19 cellular contexts compared by ENCODE assay signal in the genomic region with DNA sequence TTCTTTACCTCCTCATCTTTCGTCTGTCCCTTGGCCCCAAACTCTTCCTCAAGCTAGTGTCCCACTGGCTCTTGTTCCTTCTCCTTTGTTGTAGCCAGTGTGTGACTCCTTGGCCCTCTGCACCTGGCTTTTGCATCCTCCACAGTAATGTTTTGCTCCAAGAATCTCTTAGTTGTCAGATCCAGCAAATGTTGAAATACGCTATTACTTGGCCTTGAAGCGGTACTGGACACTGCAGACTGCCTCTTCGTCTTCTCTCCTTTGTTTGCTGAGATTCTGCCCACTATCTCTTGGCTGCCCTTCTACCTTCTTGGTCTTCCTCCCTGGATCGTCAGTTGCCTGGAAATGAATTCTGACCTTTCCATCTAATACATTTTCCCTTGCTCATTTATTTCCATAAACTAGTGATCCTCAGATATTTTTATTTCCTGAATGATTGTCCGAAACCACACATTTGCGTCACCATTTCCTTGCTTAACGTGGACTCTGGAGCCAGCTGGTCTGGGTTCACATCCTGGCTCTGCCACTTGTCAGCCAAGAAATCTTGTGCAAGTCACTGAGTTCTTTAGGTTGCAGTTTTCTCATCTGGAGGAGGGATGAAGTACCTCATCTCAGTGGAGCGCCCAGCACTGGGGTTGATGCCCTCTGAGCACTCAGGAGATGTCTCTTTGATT.
A peak's percentile ranks its signal among the peaks of the same experiment; 100 is the strongest.
DNase-seq lines count a peak whose midpoint lies in the region; ATAC-seq and TF ChIP-seq lines count a peak whose summit lies in the region.
"Had no signal": no experiment of that assay in that cellular context is flagged by ENCODE, and none has a peak within 500 bp of the region (broad histone marks: within the 10 kb centered on the region; RNA-seq: fewer than 3 reads in every experiment).

No MANE protein-coding gene starts in this region.

- CTCF ChIA-PET in MCF 10A (lab: Yijun Ruan, JAX): interaction anchor here (0.6 to 2.7 kb wide), 3 partner anchors 11 to 236 kb away, joined by 3 to 9 read pairs (median 3); no protein-coding TSS in a partner anchor
- CTCF ChIA-PET in mammary epithelial cell (lab: Charles Lee; ENCODE audit: low non-redundant PET): interaction anchor here (1.9 kb wide), 1 partner anchor 235 kb away, joined by 13 read pairs; no protein-coding TSS in a partner anchor

- peaks cover 16% of the 10 kb centered on the region for H3K9me3 Mint-ChIP-seq in MCF 10A (ENCODE audit: unreplicated experiment)

- ATAC-seq in upper lobe of right lung (peak; percentile 23), GM19455 (IDR thresholded peaks at IDR 0.05; ENCODE audit: unreplicated experiment) (no peak)
- ATAC-seq: T-helper 17 cell had no signal

- 93% methylated on average over 8 of the region's 9 CpGs for WGBS in mammary epithelial cell (ENCODE audit: low coverage, missing lambda C conversion rate)
- WGBS in suprapubic skin: 81% methylated on average over 9 of the region's 9 CpGs

- H3K4me3 ChIP-seq in mammary epithelial cell (replicated peaks in 1 of 3; ENCODE audit: insufficient read depth in 1 of 3, low read depth in 2 of 3, low read length in 3 of 3) (no peak overlapping the region), fibroblast of mammary gland (ENCODE audit: control insufficient read depth, low read depth, low read length) (no peak overlapping the region), osteoblast (ENCODE audit: insufficient read depth, low read length) (no peak overlapping the region), upper lobe of right lung (no peak overlapping the region), suprapubic skin (no peak overlapping the region)
- H3K4me3 ChIP-seq: colonic mucosa, testis had no signal

- H3K27ac Mint-ChIP-seq in MCF 10A (ENCODE audit: low read depth, unreplicated experiment): no peak overlapping the region
- H3K27ac Mint-ChIP-seq: activated B cell treated with CpG ODN at 0.5 μM for 24 hours; activated T-helper 2 cell treated with anti-CD3 and anti-CD28 coated beads, Interferon-gamma antibody, Interleukin-2, Interleukin-4, amounts not matched to agents 10 μg/mL and 5 μg/mL and 100 μg/mL, durations not matched to agents 14 hours and 24 hours and 36 hours; CD4-positive, alpha-beta memory T cell; IgD-negative memory B cell; T-helper 17 cell had no signal

- H3K79me2 ChIP-seq in mammary epithelial cell (ENCODE audit: insufficient read depth, low read length) (no peaks in the 10 kb centered on the region), osteoblast (ENCODE audit: insufficient read depth, low read length) (no peaks in the 10 kb centered on the region)

- H3K4me1 ChIP-seq in mammary epithelial cell (ENCODE audit: insufficient read depth, low read length) (no peaks in the 10 kb centered on the region), osteoblast (ENCODE audit: insufficient read depth, low read length) (no peaks in the 10 kb centered on the region), upper lobe of right lung (no peaks in the 10 kb centered on the region), suprapubic skin (no peaks in the 10 kb centered on the region)
- H3K4me1 ChIP-seq: colonic mucosa had no signal

- H3K36me3 ChIP-seq in mammary epithelial cell (ENCODE audit: insufficient read depth, low read length) (no peaks in the 10 kb centered on the region), osteoblast (ENCODE audit: insufficient read depth, low read length) (no peaks in the 10 kb centered on the region), upper lobe of right lung (no peaks in the 10 kb centered on the region), suprapubic skin (peaks cover 3% of the 10 kb centered on the region)
- H3K36me3 ChIP-seq: colonic mucosa had no signal

- H3K9me3 ChIP-seq in mammary epithelial cell (replicated peaks; ENCODE audit: insufficient read depth, low read length) (no peaks in the 10 kb centered on the region), osteoblast (ENCODE audit: low read depth, low read length) (no peaks in the 10 kb centered on the region), upper lobe of right lung (no peaks in the 10 kb centered on the region), suprapubic skin (no peaks in the 10 kb centered on the region)
- H3K9me3 ChIP-seq: colonic mucosa, testis had no signal

- H4K20me1 ChIP-seq in mammary epithelial cell (ENCODE audit: insufficient read depth, low read length): no peaks in the 10 kb centered on the region
- no peaks in the 10 kb centered on the region for H4K20me1 ChIP-seq in osteoblast (ENCODE audit: insufficient read depth, low read length)

- H3K9ac ChIP-seq in mammary epithelial cell (ENCODE audit: insufficient read depth, low read length): no peak overlapping the region

- H3K27me3 ChIP-seq in mammary epithelial cell (ENCODE audit: insufficient read depth, low read length): no peaks in the 10 kb centered on the region
- no peaks in the 10 kb centered on the region for H3K27me3 ChIP-seq in osteoblast (ENCODE audit: insufficient read depth, low read length)
- no peaks in the 10 kb centered on the region for H3K27me3 ChIP-seq in upper lobe of right lung
- no peaks in the 10 kb centered on the region for H3K27me3 ChIP-seq in suprapubic skin
- H3K27me3 ChIP-seq: colonic mucosa, testis had no signal

- H3K27me3 Mint-ChIP-seq in MCF 10A (ENCODE audit: insufficient read depth, unreplicated experiment): no peaks in the 10 kb centered on the region

- dilution Hi-C loops in mammary epithelial cell (cut with HindIII; ENCODE audit: low sequenced_read_pairs): no loop called here

- peaks cover 9% of the 10 kb centered on the region for H3K4me1 Mint-ChIP-seq in MCF 10A (ENCODE audit: insufficient read depth, unreplicated experiment)
- H3K4me1 Mint-ChIP-seq: CD4-positive, alpha-beta memory T cell; IgD-negative memory B cell; T-helper 17 cell had no signal

- no peak for TF ChIP-seq EP300 in suprapubic skin (IDR thresholded peaks at IDR 0.05)

- TF ChIP-seq CTCF in MCF 10A (IDR thresholded peaks at IDR 0.05; ENCODE audit: unreplicated experiment) (no peak), mammary epithelial cell (conservative IDR thresholded peaks at IDR 0.05 in 1 of 2, IDR thresholded peaks at IDR 0.05 in 1 of 2; ENCODE audit: extremely low read depth in 1 of 2, insufficient read depth in 1 of 2, low read depth in 1 of 2, low read length in 2 of 2) (no peak), fibroblast of mammary gland (conservative IDR thresholded peaks at IDR 0.05; ENCODE audit: control insufficient read depth, insufficient read depth, low read depth, low read length) (no peak), osteoblast (IDR thresholded peaks at IDR 0.05; ENCODE audit: extremely low read depth, low read depth, low read length) (no peak), upper lobe of right lung (IDR thresholded peaks at IDR 0.05) (no peak), suprapubic skin (IDR thresholded peaks at IDR 0.05) (no peak)

- intact Hi-C loops in MCF 10A (cut with micrococcal nuclease) (loop anchor here (2.0 to 5.0 kb wide), 2 partner anchors 235 to 440 kb away; a partner anchor contains a TSS), mammary epithelial cell (cut with micrococcal nuclease) (no loop called here), upper lobe of right lung (cut with DNase I) (no loop called here)

- BruUV-seq in MCF 10A (replicated peaks; lab: Mats Ljungman, UMichigan) (no TSS peak), mammary epithelial cell (replicated peaks; lab: Mats Ljungman, UMichigan) (no TSS peak)

- DNase-seq in MCF 10A (ENCODE audit: unreplicated experiment) (peak; percentile 86), mammary epithelial cell (no peak), fibroblast of mammary gland (ENCODE audit: low read depth) (peak; percentile 97), osteoblast (ENCODE audit: insufficient read length, low spot score, missing footprints) (no peak), upper lobe of right lung (no peak), DMS 273 (lab: John Stamatoyannopoulos, UW; ENCODE audit: unreplicated experiment) (no peak), suprapubic skin (ENCODE audit: low spot score in 2 of 2) (no peak)
- DNase-seq: activated B cell treated with CpG ODN at 0.5 μM for 24 hours; CD4-positive, alpha-beta memory T cell; colonic mucosa; hypothalamus; NCI-H2081 treated with DMSO at 0.1 percent for 48 hours; NCI-H526; T-helper 17 cell; testis had no signal

- in situ Hi-C loops in mammary epithelial cell (cut with MboI; ENCODE audit: low sequenced_read_pairs in 2 of 2): loop anchor here in 1 of 2 donors (25.0 kb wide), 2 partner anchors 205 to 445 kb away; a partner anchor contains a TSS

- H3K4me2 ChIP-seq in mammary epithelial cell (ENCODE audit: insufficient read depth, low read depth, low read length): no peak overlapping the region
- H3K4me2 ChIP-seq in osteoblast (ENCODE audit: insufficient read depth, low read length): no peak overlapping the region

- POLR2A ChIA-PET in MCF 10A (lab: Yijun Ruan, JAX): interaction anchor here (1.8 kb wide), 1 partner anchor 10 kb away, joined by 6 read pairs; no protein-coding TSS in a partner anchor

- H3K27ac ChIP-seq in mammary epithelial cell (ENCODE audit: insufficient read depth, low read depth, low read length) (no peak overlapping the region), osteoblast (ENCODE audit: low read depth, low read length) (peak overlapping the region; percentile 19), upper lobe of right lung (no peak overlapping the region), suprapubic skin (no peak overlapping the region)
- H3K27ac ChIP-seq: 22Rv1, colonic mucosa, testis had no signal

- no peak overlapping the region for H2AFZ ChIP-seq in mammary epithelial cell (ENCODE audit: low read depth, low read length)
- no peak overlapping the region for H2AFZ ChIP-seq in osteoblast (ENCODE audit: low read length)

- no peak for TF ChIP-seq POLR2A in suprapubic skin (IDR thresholded peaks at IDR 0.05)

- H3K36me3 Mint-ChIP-seq in MCF 10A (ENCODE audit: insufficient read depth, unreplicated experiment): peaks cover 57% of the 10 kb centered on the region
- H3K36me3 Mint-ChIP-seq: CD4-positive, alpha-beta memory T cell; IgD-negative memory B cell had no signal

- no peak overlapping the region for H3K4me3 Mint-ChIP-seq in MCF 10A (ENCODE audit: unreplicated experiment)
- H3K4me3 Mint-ChIP-seq: activated B cell treated with CpG ODN at 0.5 μM for 24 hours; CD4-positive, alpha-beta memory T cell; IgD-negative memory B cell; T-helper 17 cell had no signal

Comparison
In these comparisons a context has a peak if more than half of its experiments do, and no peak if none do; other contexts are left out.
1. DNase-seq: peak in MCF 10A (single experiment) and fibroblast of mammary gland (single experiment); none in mammary epithelial cell (single experiment), osteoblast (single experiment), upper lobe of right lung (single experiment), DMS 273 (single experiment) and suprapubic skin (0 of 2).